9 cellular contexts compared by ENCODE assay signal in the genomic region with DNA sequence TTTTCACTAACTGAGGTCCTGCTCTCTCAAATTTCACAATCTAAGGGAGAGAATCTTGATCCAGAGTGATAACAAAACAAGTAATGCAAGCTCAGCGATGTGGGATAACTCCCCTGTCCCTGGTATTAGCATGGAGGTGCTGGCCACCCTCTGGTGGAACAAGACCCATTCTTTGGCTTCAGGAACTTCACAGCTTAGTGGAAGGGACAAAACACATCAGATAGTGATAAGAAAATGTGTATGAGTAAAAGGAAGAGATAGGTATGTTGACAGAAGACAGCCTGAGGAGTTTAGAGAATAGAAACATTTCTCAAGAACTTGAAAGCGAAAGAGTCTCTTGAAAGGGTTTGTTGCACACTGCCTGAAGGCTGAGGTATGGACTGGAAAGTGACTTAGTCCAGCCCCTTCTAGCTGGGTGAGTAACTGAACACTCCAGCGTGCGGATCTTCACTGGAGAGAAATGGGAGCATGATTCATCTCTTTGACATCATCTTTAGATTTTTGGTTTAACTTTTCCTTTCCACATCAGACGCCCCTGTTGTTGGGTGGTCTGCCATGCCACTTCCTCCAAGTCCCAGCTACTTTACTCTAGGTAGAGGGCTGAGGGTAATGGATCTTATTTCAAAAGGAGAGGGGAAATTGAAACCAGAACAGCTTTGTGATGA. TPM values are rescaled to one million over a fixed set of nuclear protein-coding genes. Genes with fewer than 3 reads are reported as not detected.
A peak's percentile ranks its signal among the peaks of the same experiment; 100 is the strongest.
DNase-seq lines count a peak whose midpoint lies in the region; ATAC-seq, FAIRE-seq and TF ChIP-seq lines count a peak whose summit lies in the region.
"Had no signal": no experiment of that assay in that cellular context is flagged by ENCODE, and none has a peak within 500 bp of the region (broad histone marks: within the 10 kb centered on the region; RNA-seq: fewer than 3 reads in every experiment).

No MANE protein-coding gene starts in this region.

- peak; percentile 83 for ATAC-seq in GM21529 (IDR thresholded peaks at IDR 0.05; ENCODE audit: unreplicated experiment)
- no peak for ATAC-seq in RWPE2 (ENCODE audit: low read depth)

- H3K27ac ChIP-seq in RWPE2 (ENCODE audit: poor library complexity, severe bottlenecking) = peak overlapping the region; percentile 85
- H3K27ac ChIP-seq in keratinocyte (ENCODE audit: control insufficient read depth, insufficient read depth, low read length) = peak overlapping the region; percentile 29

- H3K79me2 ChIP-seq in keratinocyte (ENCODE audit: control insufficient read depth, insufficient read depth, low read length) = no peaks in the 10 kb centered on the region

- intact Hi-C loops in posterior cingulate gyrus (cut with DNase I) = no loop called here

- H3K9me3 ChIP-seq in RWPE2 (ENCODE audit: severe bottlenecking) = no peaks in the 10 kb centered on the region
- H3K9me3 ChIP-seq in keratinocyte (ENCODE audit: control insufficient read depth, low read depth, low read length) = no peaks in the 10 kb centered on the region

- no peaks in the 10 kb centered on the region for H3K9me1 ChIP-seq in keratinocyte (ENCODE audit: control insufficient read depth, extremely low read depth, insufficient read depth, low read length)

- no peak for TF ChIP-seq POLR2A in GM12891 (IDR thresholded peaks at IDR 0.05; ENCODE audit: low read depth, low read length)

- H4K20me1 ChIP-seq in keratinocyte (ENCODE audit: control insufficient read depth, extremely low read depth, insufficient read depth, low read length) = no peaks in the 10 kb centered on the region

- no peak overlapping the region for H2AFZ ChIP-seq in keratinocyte (ENCODE audit: control insufficient read depth, low read length)

- H3K4me2 ChIP-seq in keratinocyte (ENCODE audit: control insufficient read depth, extremely low read depth, insufficient read depth, low read depth, low read length) = peak overlapping the region; percentile 55

- dilution Hi-C loops in keratinocyte (cut with MboI; ENCODE audit: extremely low pct_ligation_motif_present, low sequenced_read_pairs) = no loop called here

- H3K4me1 ChIP-seq in RWPE2 (ENCODE audit: insufficient read depth, poor library complexity, severe bottlenecking) (peaks cover 47% of the 10 kb centered on the region), keratinocyte (ENCODE audit: control insufficient read depth, extremely low read depth, insufficient read depth, low read length) (peaks cover 52% of the 10 kb centered on the region)

- TF ChIP-seq CTCF in RWPE2 (IDR thresholded peaks at IDR 0.05; ENCODE audit: poor library complexity, severe bottlenecking) = no peak
- TF ChIP-seq CTCF in keratinocyte (optimal IDR thresholded peaks at IDR 0.05 in 1 of 3, IDR thresholded peaks at IDR 0.05 in 1 of 3, conservative IDR thresholded peaks at IDR 0.05 in 1 of 3; ENCODE audit: extremely low read depth in 1 of 3, insufficient read depth in 2 of 3, low read length in 3 of 3) = no peak

- H3K27me3 ChIP-seq in RWPE2 (ENCODE audit: insufficient read depth, poor library complexity, severe bottlenecking) (no peaks in the 10 kb centered on the region), keratinocyte (ENCODE audit: control insufficient read depth, extremely low read depth, insufficient read depth, low read length) (no peaks in the 10 kb centered on the region)

- peak overlapping the region; percentile 16 for H3K9ac ChIP-seq in keratinocyte (ENCODE audit: control insufficient read depth, extremely low read depth, insufficient read depth, low read length)

- no peak overlapping the region for H3K4me3 ChIP-seq in RWPE2 (ENCODE audit: severe bottlenecking)
- H3K4me3 ChIP-seq in keratinocyte (ENCODE audit: control insufficient read depth in 2 of 3, extremely low read depth in 1 of 3, insufficient read depth in 2 of 3, low read depth in 1 of 3, low read length in 3 of 3) = no peak overlapping the region

- DNase-seq in GM12891 (ENCODE audit: insufficient read length, low spot score) (peak; percentile 25), RWPE2 (ENCODE audit: low spot score) (no peak), keratinocyte (ENCODE audit: low read depth, low spot score) (no peak), NCI-H1105 (lab: John Stamatoyannopoulos, UW) (no peak), D341Med (ENCODE audit: low spot score) (no peak), posterior cingulate gyrus (no peak)
- no peak for DNase-seq in effector CD4-positive, alpha-beta T cell

- H3K36me3 ChIP-seq in RWPE2 (ENCODE audit: low read depth) (no peaks in the 10 kb centered on the region), keratinocyte (ENCODE audit: control insufficient read depth in 2 of 2, extremely low read depth in 1 of 2, insufficient read depth in 2 of 2, low read length in 2 of 2) (no peaks in the 10 kb centered on the region)

- FAIRE-seq in GM12891 (lab: Jason Lieb, UNC) (peak; percentile 43), keratinocyte (lab: Jason Lieb, UNC) (no peak)
- FAIRE-seq: H54 had no signal

TF ChIP-seq in GM12891, 5 proteins besides CTCF, POLR2A, EP300 and RAD21:
- TF ChIP-seq TAF1 (IDR thresholded peaks at IDR 0.05; ENCODE audit: low read depth, low read length) (no peak), POU2F2 (IDR thresholded peaks at IDR 0.05; ENCODE audit: low read depth, low read length) (no peak), POLR2AphosphoS5 (IDR thresholded peaks at IDR 0.05; ENCODE audit: low read depth, low read length) (no peak), SPI1 (IDR thresholded peaks at IDR 0.05; ENCODE audit: low read depth, low read length) (no peak), PAX5 (IDR thresholded peaks at IDR 0.05; ENCODE audit: insufficient read depth, low read length, severe bottlenecking) (no peak)

RNA-seq across cellular contexts. Expression of gene ZSWIM6, which starts 25.4 kb away (rescaled TPM):
- 1.4 TPM for polyA plus RNA-seq in GM12891 (2012; ENCODE audit: low read depth, missing spikeins)
- 8.6 to 10.8 TPM (median 9.9 TPM) in 3 replicates for polyA plus RNA-seq in keratinocyte
- 4.0 TPM for polyA plus RNA-seq in keratinocyte (2011; ENCODE audit: low read depth)
- polyA plus RNA-seq in keratinocyte (2011; cell fraction: cytosol; rRNA removed) = 3.8 and 5.9 TPM in 2 replicates
- polyA plus RNA-seq in keratinocyte (2011; cell fraction: nucleus; rRNA removed) = 22.8 TPM in 2 replicates
- polyA plus RNA-seq in keratinocyte (2012; ENCODE audit: low replicate concordance) = 5.3 and 8.5 TPM in 2 replicates
- 13.6 to 25.3 TPM (median 22.6 TPM) in 3 replicates for polyA minus RNA-seq in keratinocyte
- 8.1 TPM for polyA minus RNA-seq in keratinocyte (2011; cell fraction: cytosol; rRNA and poly(A)+ RNA removed)
- 22.2 and 34.2 TPM in 2 replicates for polyA minus RNA-seq in keratinocyte (2011; cell fraction: nucleus; rRNA and poly(A)+ RNA removed)
